Comparison of ENCODE assay signal across 13 cellular contexts in genomic region chr3:102206506-102207145, GRCh38.
DNase-seq lines count a peak whose midpoint lies in the region; ATAC-seq and TF ChIP-seq lines count a peak whose summit lies in the region.
"Had no signal": no experiment of that assay in that cellular context is flagged by ENCODE, and none has a peak within 500 bp of the region (broad histone marks: within the 10 kb centered on the region; RNA-seq: fewer than 3 reads in every experiment).

No MANE protein-coding gene starts in this region.

- no peak overlapping the region for H3K4me3 Mint-ChIP-seq in activated T-cell treated with anti-CD3 and anti-CD28 coated beads, Interleukin-2, amount 50 U/mL, for 72 hours
- H3K4me3 Mint-ChIP-seq: IgD-negative memory B cell had no signal

- H3K36me3 ChIP-seq in RWPE2 (ENCODE audit: low read depth) (no peaks in the 10 kb centered on the region), rectal smooth muscle tissue (ENCODE audit: control insufficient read depth, insufficient read depth, low read length) (no peaks in the 10 kb centered on the region)
- H3K36me3 ChIP-seq: prostate gland had no signal

- H3K36me3 Mint-ChIP-seq in activated T-cell treated with anti-CD3 and anti-CD28 coated beads, Interleukin-2, amount 50 U/mL, for 72 hours (ENCODE audit: insufficient read depth in 2 of 2), result peaks cover 1 to 3% of the 10 kb centered on the region in 2 donors

- H3K4me3 ChIP-seq in RWPE2 (ENCODE audit: severe bottlenecking) (no peak overlapping the region), fibroblast of villous mesenchyme (ENCODE audit: low read depth, low read length) (no peak overlapping the region), rectal smooth muscle tissue (ENCODE audit: low read length) (no peak overlapping the region)
- H3K4me3 ChIP-seq: prostate gland had no signal

- TF ChIP-seq CTCF in RWPE2 (IDR thresholded peaks at IDR 0.05; ENCODE audit: poor library complexity, severe bottlenecking), result no peak
- TF ChIP-seq CTCF in fibroblast of villous mesenchyme (IDR thresholded peaks at IDR 0.05; ENCODE audit: insufficient read depth, low read depth, low read length), result no peak
- no peak for TF ChIP-seq CTCF in GM13977 (IDR thresholded peaks at IDR 0.05; ENCODE audit: extremely low read depth, insufficient read depth, missing control alignments)

- no peak overlapping the region for H3K27ac ChIP-seq in RWPE2 (ENCODE audit: poor library complexity, severe bottlenecking)
- peak overlapping the region; percentile 55 for H3K27ac ChIP-seq in rectal smooth muscle tissue (ENCODE audit: low read depth, low read length)
- H3K27ac ChIP-seq: prostate gland had no signal

- no peaks in the 10 kb centered on the region for H3K27me3 Mint-ChIP-seq in activated T-cell treated with anti-CD3 and anti-CD28 coated beads, Interleukin-2, amount 50 U/mL, for 72 hours (ENCODE audit: low read depth)
- H3K27me3 Mint-ChIP-seq: IgD-negative memory B cell had no signal

- no peaks in the 10 kb centered on the region for H3K9me3 ChIP-seq in RWPE2 (ENCODE audit: severe bottlenecking)
- H3K9me3 ChIP-seq: prostate gland had no signal

- no peaks in the 10 kb centered on the region for H3K4me1 Mint-ChIP-seq in activated T-cell treated with anti-CD3 and anti-CD28 coated beads, Interleukin-2, amount 50 U/mL, for 72 hours (ENCODE audit: low read depth)

- H3K27ac Mint-ChIP-seq in activated T-cell treated with anti-CD3 and anti-CD28 coated beads, Interleukin-2, amount 50 U/mL, for 72 hours, result no peak overlapping the region
- H3K27ac Mint-ChIP-seq: IgD-negative memory B cell had no signal

- H3K4me1 ChIP-seq in RWPE2 (ENCODE audit: insufficient read depth, poor library complexity, severe bottlenecking) (no peaks in the 10 kb centered on the region), rectal smooth muscle tissue (ENCODE audit: control insufficient read depth, insufficient read depth, low read length) (peaks cover 13% of the 10 kb centered on the region)
- H3K4me1 ChIP-seq: prostate gland had no signal

- in situ Hi-C loops in GM13977 (cut with MboI; ENCODE audit: low pct_unique_long_range_greater_than_20kb, low sequenced_read_pairs, unreplicated experiment), result no loop called here

- DNase-seq in DMS79 (lab: John Stamatoyannopoulos, UW), result peak; percentile 71
- no peak for DNase-seq in RWPE2 (ENCODE audit: low spot score)
- DNase-seq in fibroblast of villous mesenchyme (ENCODE audit: low read depth), result peak; percentile 76
- no peak for DNase-seq in GM13977 (ENCODE audit: low spot score)
- no peak for DNase-seq in NCI-H2081 (lab: John Stamatoyannopoulos, UW)
- no peak for DNase-seq in activated T-cell treated with anti-CD3 and anti-CD28 coated beads, Interleukin-2, amount 50 U/mL, for 72 hours
- DNase-seq: activated CD8-positive, alpha-beta memory T cell treated with anti-CD3 and anti-CD28 coated beads, Interleukin-2, amount 50 U/mL, for 4 hours; DND-41 had no signal

- peaks cover 6 to 8% of the 10 kb centered on the region in 2 donors for H3K9me3 Mint-ChIP-seq in activated T-cell treated with anti-CD3 and anti-CD28 coated beads, Interleukin-2, amount 50 U/mL, for 72 hours

- H3K27me3 ChIP-seq in RWPE2 (ENCODE audit: insufficient read depth, poor library complexity, severe bottlenecking), result no peaks in the 10 kb centered on the region
- H3K27me3 ChIP-seq in rectal smooth muscle tissue (ENCODE audit: control insufficient read depth, insufficient read depth, low read length), result no peaks in the 10 kb centered on the region

- ATAC-seq in RWPE2 (ENCODE audit: low read depth), result peak; percentile 35; the same call in 1 of the 3 replicates
- no peak for ATAC-seq in HG02588 (IDR thresholded peaks at IDR 0.05; ENCODE audit: unreplicated experiment)
- no peak for ATAC-seq in activated T-cell treated with anti-CD3 and anti-CD28 coated beads, Interleukin-2, amount 50 U/mL, for 72 hours (replicated peaks in 1 of 2)
- ATAC-seq: Panc1 had no signal

- no peak overlapping the region for H3K9ac ChIP-seq in rectal smooth muscle tissue (ENCODE audit: low read length)

Comparison
In these comparisons a context has a peak if more than half of its experiments do, and no peak if none do; other contexts are left out.
1. DNase-seq: peak in DMS79 (single experiment) and fibroblast of villous mesenchyme (single experiment); none in RWPE2 (single experiment), GM13977 (single experiment), NCI-H2081 (0 of 2) and activated T-cell treated with anti-CD3 and anti-CD28 coated beads, Interleukin-2, amount 50 U/mL, for 72 hours (0 of 2).